ENCODE assay signal across 12 cellular contexts in the genomic region with DNA sequence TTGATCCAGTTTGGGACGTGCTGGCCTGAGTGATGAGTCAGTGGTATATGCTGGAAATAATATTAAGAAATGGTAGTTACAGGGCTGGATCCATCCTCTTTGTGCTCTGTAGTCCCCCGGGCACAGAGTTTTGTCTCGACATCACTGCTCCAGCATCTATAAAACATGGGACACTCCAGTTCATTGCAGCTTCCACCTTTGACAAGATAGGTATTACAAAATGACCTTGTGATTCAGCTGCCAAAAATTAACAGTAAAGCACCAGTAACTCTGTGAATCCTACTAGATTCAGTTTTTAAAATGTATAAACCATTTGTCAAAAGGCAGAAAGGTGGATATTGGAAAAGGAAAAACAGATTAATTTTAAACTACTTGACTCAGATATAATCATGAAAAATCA. TPM values are rescaled to one million over a fixed set of nuclear protein-coding genes. Genes with fewer than 3 reads are reported as not detected.
DNase-seq lines count a peak whose midpoint lies in the region; ATAC-seq and TF ChIP-seq lines count a peak whose summit lies in the region.
"Had no signal": no experiment of that assay in that cellular context is flagged by ENCODE, and none has a peak within 500 bp of the region (broad histone marks: within the 10 kb centered on the region; RNA-seq: fewer than 3 reads in every experiment).

No MANE protein-coding gene starts in this region.

- no peaks in the 10 kb centered on the region for H3K79me1 ChIP-seq in IMR-90 (ENCODE audit: low read depth in 1 of 2, low read length in 2 of 2)

- peaks cover 25% of the 10 kb centered on the region for H3K9me3 Mint-ChIP-seq in activated T-helper 1 cell treated with anti-CD3 and anti-CD28 coated beads, Interleukin-12 subunit alpha, Interleukin-12 subunit beta, Interleukin-2, Interleukin-4 antibody, amounts not matched to agents 30 ng/mL and 10 ng/mL and 1 ng/mL, durations not matched to agents 14 hours and 24 hours and 36 hours
- peaks cover 7 to 10% of the 10 kb centered on the region in 2 donors for H3K9me3 Mint-ChIP-seq in natural killer cell

- no peak overlapping the region for H2BK15ac ChIP-seq in IMR-90 (ENCODE audit: low read depth, low read length)

- no peaks in the 10 kb centered on the region for H3K27me3 ChIP-seq in IMR-90 (ENCODE audit: control insufficient read depth, insufficient read depth, low read length)
- H3K27me3 ChIP-seq: dorsolateral prefrontal cortex, gastroesophageal sphincter, SJSA1 had no signal

- H3K4me3 Mint-ChIP-seq in activated T-helper 1 cell treated with anti-CD3 and anti-CD28 coated beads, Interleukin-12 subunit alpha, Interleukin-12 subunit beta, Interleukin-2, Interleukin-4 antibody, amounts not matched to agents 30 ng/mL and 10 ng/mL and 1 ng/mL, durations not matched to agents 14 hours and 24 hours and 36 hours = peak overlapping the region; percentile 49
- H3K4me3 Mint-ChIP-seq in natural killer cell = peak overlapping the region; percentile 89

- no peak overlapping the region for H3K56ac ChIP-seq in IMR-90 (ENCODE audit: extremely low read depth, insufficient read depth, low read length)

- no peak overlapping the region for H2BK20ac ChIP-seq in IMR-90 (ENCODE audit: low read depth, low read length)

- no peak overlapping the region for H2AFZ ChIP-seq in IMR-90 (replicated peaks; ENCODE audit: low read length, poor library complexity)

- H3K27ac Mint-ChIP-seq in activated T-helper 1 cell treated with anti-CD3 and anti-CD28 coated beads, Interleukin-12 subunit alpha, Interleukin-12 subunit beta, Interleukin-2, Interleukin-4 antibody, amounts not matched to agents 30 ng/mL and 10 ng/mL and 1 ng/mL, durations not matched to agents 14 hours and 24 hours and 36 hours = peak overlapping the region; percentile 76
- H3K27ac Mint-ChIP-seq in natural killer cell = peak overlapping the region; percentile 97 to 98

- no peak overlapping the region for H3K4me3 ChIP-seq in IMR-90 (ENCODE audit: insufficient read depth, low read depth, low read length)
- H3K4me3 ChIP-seq: SJSA1 had no signal

- H3K27me3 Mint-ChIP-seq in activated T-helper 1 cell treated with anti-CD3 and anti-CD28 coated beads, Interleukin-12 subunit alpha, Interleukin-12 subunit beta, Interleukin-2, Interleukin-4 antibody, amounts not matched to agents 30 ng/mL and 10 ng/mL and 1 ng/mL, durations not matched to agents 14 hours and 24 hours and 36 hours (ENCODE audit: insufficient read depth) = no peaks in the 10 kb centered on the region
- no peaks in the 10 kb centered on the region for H3K27me3 Mint-ChIP-seq in natural killer cell (ENCODE audit: low read depth in 2 of 2)

- no peak for TF ChIP-seq POLR2A in IMR-90 (IDR thresholded peaks at IDR 0.05; ENCODE audit: low read depth, low read length)

- peaks cover 23% of the 10 kb centered on the region for H3K36me3 Mint-ChIP-seq in activated T-helper 1 cell treated with anti-CD3 and anti-CD28 coated beads, Interleukin-12 subunit alpha, Interleukin-12 subunit beta, Interleukin-2, Interleukin-4 antibody, amounts not matched to agents 30 ng/mL and 10 ng/mL and 1 ng/mL, durations not matched to agents 14 hours and 24 hours and 36 hours (ENCODE audit: low read depth)
- H3K36me3 Mint-ChIP-seq in natural killer cell = peaks cover 14% of the 10 kb centered on the region

- H3K18ac ChIP-seq in IMR-90 (ENCODE audit: low read depth, low read length) = no peak overlapping the region

- no peak overlapping the region for H4K8ac ChIP-seq in IMR-90 (ENCODE audit: low read depth in 2 of 2, low read length in 2 of 2)

- intact Hi-C loops in IMR-90 (cut with micrococcal nuclease) (no loop called here), natural killer cell (cut with micrococcal nuclease) (loop anchor here (2.0 to 5.0 kb wide), 5 partner anchors 17 to 481 kb away; no protein-coding TSS in a partner anchor), left colon (cut with DNase I, micrococcal nuclease) (no loop called here)
- intact Hi-C loops in activated T-helper 1 cell treated with anti-CD3 and anti-CD28 coated beads, Interleukin-12 subunit alpha, Interleukin-12 subunit beta, Interleukin-2, Interleukin-4 antibody, amounts not matched to agents 30 ng/mL and 10 ng/mL and 1 ng/mL, durations not matched to agents 14 hours and 24 hours and 36 hours (cut with micrococcal nuclease) = loop anchor here (1.0 to 10.0 kb wide), 7 partner anchors 64 to 559 kb away; partner anchors contain the start of gene RTRAF

- no peak overlapping the region for H3K14ac ChIP-seq in IMR-90 (replicated peaks; ENCODE audit: low read depth, low read length)

- H2BK120ac ChIP-seq in IMR-90 (ENCODE audit: low read depth, low read length) = no peak overlapping the region

- H2AK5ac ChIP-seq in IMR-90 (ENCODE audit: low read depth, low read length) = no peak overlapping the region

- no peaks in the 10 kb centered on the region for H3K36me3 ChIP-seq in IMR-90 (ENCODE audit: control insufficient read depth, insufficient read depth, low read length)
- H3K36me3 ChIP-seq: gastroesophageal sphincter, SJSA1 had no signal

- TF ChIP-seq CTCF in IMR-90 (conservative IDR thresholded peaks at IDR 0.05; ENCODE audit: low read depth, low read length) = no peak
- no peak for TF ChIP-seq CTCF in natural killer cell (IDR thresholded peaks at IDR 0.05)

- H3K4me1 ChIP-seq in IMR-90 (ENCODE audit: control insufficient read depth, insufficient read depth, low read length) = peaks cover 3% of the 10 kb centered on the region; the same call in 1 of the 2 replicates
- H3K4me1 ChIP-seq: SJSA1 had no signal

- TF ChIP-seq RAD21 in IMR-90 (IDR thresholded peaks at IDR 0.05; ENCODE audit: low read length) = no peak

- BruUV-seq in IMR-90 (replicated peaks; lab: Mats Ljungman, UMichigan) = no TSS peak

- dilution Hi-C loops in IMR-90 (cut with HindIII; ENCODE audit: low sequenced_read_pairs, unreplicated experiment) = no loop called here

- H3K9me3 ChIP-seq in IMR-90 (ENCODE audit: control insufficient read depth, insufficient read depth, low read length) = no peaks in the 10 kb centered on the region
- H3K9me3 ChIP-seq: gastroesophageal sphincter, SJSA1 had no signal

- no peak overlapping the region for H3K9ac ChIP-seq in IMR-90 (ENCODE audit: low read depth, low read length)

- no peak overlapping the region for H2AK9ac ChIP-seq in IMR-90 (replicated peaks; ENCODE audit: low read depth, low read length, poor library complexity)

- peaks cover 56% of the 10 kb centered on the region for H3K4me1 Mint-ChIP-seq in activated T-helper 1 cell treated with anti-CD3 and anti-CD28 coated beads, Interleukin-12 subunit alpha, Interleukin-12 subunit beta, Interleukin-2, Interleukin-4 antibody, amounts not matched to agents 30 ng/mL and 10 ng/mL and 1 ng/mL, durations not matched to agents 14 hours and 24 hours and 36 hours (ENCODE audit: low read depth)
- H3K4me1 Mint-ChIP-seq in natural killer cell = peaks cover 68 to 83% of the 10 kb centered on the region in 2 donors

- H3K23ac ChIP-seq in IMR-90 (ENCODE audit: low read depth, low read length) = no peak overlapping the region

- H3K4me2 ChIP-seq in IMR-90 (ENCODE audit: low read depth, low read length) = no peak overlapping the region

- ATAC-seq in IMR-90 (ENCODE audit: low read depth) (no peak), natural killer cell (no peak), left colon (no peak), HG03457 (IDR thresholded peaks at IDR 0.05; ENCODE audit: unreplicated experiment) (no peak)

- H3K4ac ChIP-seq in IMR-90 (ENCODE audit: low read depth, low read length) = no peak overlapping the region

- H4K91ac ChIP-seq in IMR-90 (ENCODE audit: insufficient read depth, low read depth, low read length) = no peak overlapping the region

- POLR2A ChIA-PET in IMR-90 (lab: Charles Lee; ENCODE audit: unreplicated experiment) = no interaction called here

- in situ Hi-C loops in IMR-90 (cut with MboI; ENCODE audit: low sequenced_read_pairs) = no loop called here

- H3K27ac ChIP-seq in IMR-90 (ENCODE audit: insufficient read depth, low read length) = no peak overlapping the region
- H3K27ac ChIP-seq: SJSA1 had no signal

- no CpG with 5 or more reads among the region's 3 CpGs for WGBS in IMR-90 (ENCODE audit: extremely low coverage in 2 of 2, insufficient read length in 1 of 2), 2 experiments

- CTCF ChIA-PET in IMR-90 (lab: Yijun Ruan, JAX) = interaction anchor here (1.3 kb wide), 1 partner anchor 8 kb away, joined by 3 read pairs; no protein-coding TSS in a partner anchor

- DNase-seq in SIG-M5 treated with dmso at 0.1 percent for 504 hours (lab: John Stamatoyannopoulos, UW; ENCODE audit: unreplicated experiment) (peak; percentile 52), SIG-M5 (lab: John Stamatoyannopoulos, UW) (no peak), IMR-90 (no peak), natural killer cell (no peak), left colon (no peak), SHP77 (lab: John Stamatoyannopoulos, UW) (no peak)
- no peak for DNase-seq in activated T-helper 1 cell treated with anti-CD3 and anti-CD28 coated beads, Interleukin-12 subunit alpha, Interleukin-12 subunit beta, Interleukin-2, Interleukin-4 antibody, amounts not matched to agents 30 ng/mL and 10 ng/mL and 1 ng/mL, durations not matched to agents 14 hours and 24 hours and 36 hours (ENCODE audit: low spot score)
- DNase-seq: NCI-H510A had no signal

- no peak overlapping the region for H4K5ac ChIP-seq in IMR-90 (ENCODE audit: low read depth, low read length)

- H2BK5ac ChIP-seq in IMR-90 (ENCODE audit: low read depth, low read length, poor library complexity, severe bottlenecking) = no peak overlapping the region

- H4K20me1 ChIP-seq in IMR-90 (ENCODE audit: insufficient read depth, low read length) = no peaks in the 10 kb centered on the region

- H3K9me1 ChIP-seq in IMR-90 (ENCODE audit: insufficient read depth, low read length) = peaks cover 3% of the 10 kb centered on the region; the same call in 1 of the 2 replicates

TF ChIP-seq in IMR-90, 13 proteins besides CTCF, POLR2A, EP300 and RAD21:
- TF ChIP-seq NFE2L2 (IDR thresholded peaks at IDR 0.05; ENCODE audit: low read depth, low read length) (no peak), CEBPB (IDR thresholded peaks at IDR 0.05; ENCODE audit: low read depth, low read length) (peak; percentile 72)

RNA-seq across cellular contexts. Expression of gene GNG2, which starts 14.6 kb away (rescaled TPM):
- total RNA-seq in IMR-90 (2012; rRNA removed) (13.1 and 18.6 TPM in 2 replicates), natural killer cell (100 to 1,000 TPM; 552 to 653 (median 582) TPM), left colon (10 to 100 TPM in 1 of 2 donors, 1 to 10 TPM in 1; 8.1 to 21.9 TPM)
- polyA plus RNA-seq in IMR-90 (2012; rRNA removed) = 13.5 and 14.6 TPM in 2 replicates
- 4.8 and 7.4 TPM in 2 replicates for polyA plus RNA-seq in IMR-90 (2012; cell fraction: cytosol; rRNA removed)
- polyA plus RNA-seq in IMR-90 (2012; cell fraction: nucleus; rRNA removed; ENCODE audit: low replicate concordance) = 1.1 and 6.2 TPM in 2 replicates
- total RNA-seq in activated T-helper 1 cell treated with anti-CD3 and anti-CD28 coated beads, Interleukin-12 subunit alpha, Interleukin-12 subunit beta, Interleukin-2, Interleukin-4 antibody, amounts not matched to agents 30 ng/mL and 10 ng/mL and 1 ng/mL, durations not matched to agents 14 hours and 24 hours and 36 hours = 126 and 128 TPM in 2 replicates

Comparison
In these comparisons a context has a peak if more than half of its experiments do, and no peak if none do; other contexts are left out.
1. intact Hi-C loops: an anchor here in activated T-helper 1 cell treated with anti-CD3 and anti-CD28 coated beads, Interleukin-12 subunit alpha, Interleukin-12 subunit beta, Interleukin-2, Interleukin-4 antibody, amounts not matched to agents 30 ng/mL and 10 ng/mL and 1 ng/mL, durations not matched to agents 14 hours and 24 hours and 36 hours (1.0 to 10.0 kb wide) and natural killer cell (2.0 to 5.0 kb wide); none called in IMR-90 and left colon.